Comparison of ENCODE assay signal across 9 cellular contexts in the genomic region with DNA sequence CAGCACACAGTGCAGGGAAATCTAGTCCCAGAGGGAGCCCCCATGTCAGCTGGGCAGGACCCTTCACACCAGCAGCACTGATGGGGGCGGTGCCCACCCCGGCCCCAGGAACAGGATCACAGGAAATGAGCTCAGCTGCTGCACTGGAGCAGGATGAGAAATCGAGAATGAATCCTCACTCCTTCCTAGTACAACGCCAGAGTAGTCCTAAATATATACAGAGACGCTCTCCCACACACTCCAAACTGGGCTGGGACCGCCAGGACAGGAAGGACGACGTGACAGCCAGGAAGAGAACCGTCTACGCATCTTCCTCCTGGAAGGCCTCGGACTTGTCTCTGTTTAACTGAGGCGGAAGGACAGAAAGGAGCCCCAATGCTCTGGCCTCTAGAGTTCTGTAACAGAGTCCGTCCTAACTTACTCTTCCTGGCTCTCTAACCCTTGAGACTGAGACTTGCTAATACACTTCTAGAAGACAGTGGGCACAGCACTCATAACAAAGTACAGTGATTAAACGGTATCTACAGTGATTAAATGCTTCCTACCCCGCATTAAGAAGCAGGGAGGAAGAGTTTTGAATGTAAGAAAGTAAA. TPM values are rescaled to one million over a fixed set of nuclear protein-coding genes. Genes with fewer than 3 reads are reported as not detected.
DNase-seq lines count a peak whose midpoint lies in the region; TF ChIP-seq lines count a peak whose summit lies in the region.
"Had no signal": no experiment of that assay in that cellular context is flagged by ENCODE, and none has a peak within 500 bp of the region (broad histone marks: within the 10 kb centered on the region; RNA-seq: fewer than 3 reads in every experiment).

No MANE protein-coding gene starts in this region.

- H3K27me3 ChIP-seq in HUES64 (ENCODE audit: insufficient read depth, low read length): no peaks in the 10 kb centered on the region
- H3K27me3 ChIP-seq in brain microvascular endothelial cell (replicated peaks): no peaks in the 10 kb centered on the region

- peaks cover 3% of the 10 kb centered on the region; the same call in 1 of the 2 replicates for H3K9me3 ChIP-seq in HUES64 (ENCODE audit: insufficient read depth, low read depth, low read length)

- peaks cover 13% of the 10 kb centered on the region; the same call in 1 of the 2 replicates for H3K4me1 ChIP-seq in HUES64 (ENCODE audit: insufficient read depth, low read length)

- DNase-seq in brain microvascular endothelial cell (peak; percentile 79), left kidney (ENCODE audit: low read depth, low spot score) (peak; percentile 54), superior temporal gyrus (ENCODE audit: extremely low spot score) (peak; percentile 60), NCI-H187 (lab: John Stamatoyannopoulos, UW) (no peak), NCI-H2029 (lab: John Stamatoyannopoulos, UW) (no peak), NCI-H1436 treated with DMSO at 0.1 percent for 48 hours (lab: John Stamatoyannopoulos, UW) (no peak)
- DNase-seq in activated CD4-positive, alpha-beta T cell treated with anti-CD3 and anti-CD28 coated beads for 48 hours: no peak
- DNase-seq: MM.1S had no signal

- H3K27ac ChIP-seq in HUES64 (ENCODE audit: low read depth, low read length): no peak overlapping the region; the same call in 1 of the 2 replicates
- H3K27ac ChIP-seq in brain microvascular endothelial cell: peak overlapping the region; percentile 81

- no peaks in the 10 kb centered on the region for H3K36me3 ChIP-seq in HUES64 (ENCODE audit: insufficient read depth, low read length)
- H3K36me3 ChIP-seq in brain microvascular endothelial cell (replicated peaks): no peaks in the 10 kb centered on the region

- no peak for TF ChIP-seq CTCF in brain microvascular endothelial cell (IDR thresholded peaks at IDR 0.05; ENCODE audit: low read depth, low read length, missing control alignments)

- in situ Hi-C loops in brain microvascular endothelial cell (cut with HindIII; ENCODE audit: low pct_ligation_motif_present, low sequenced_read_pairs): no loop called here

- H3K4me3 ChIP-seq in HUES64 (ENCODE audit: low read length) (no peak overlapping the region), brain microvascular endothelial cell (ENCODE audit: low read depth, low read length) (peak overlapping the region; percentile 40)

- H3K9ac ChIP-seq in HUES64 (ENCODE audit: low read depth, low read length): peak overlapping the region; percentile 1; the same call in 1 of the 2 replicates

- WGBS in HUES64: 76% methylated on average over 15 of the region's 15 CpGs

RNA-seq across cellular contexts. Expression of a gene that starts 33.4 kb away (rescaled TPM):
- 52.0 TPM for polyA plus RNA-seq in HUES64 (2013, experiment 1 of 2)
- 55.0 TPM for polyA plus RNA-seq in HUES64 (2013, experiment 2 of 2)

Comparison
In these comparisons a context has a peak if more than half of its experiments do, and no peak if none do; other contexts are left out.
1. DNase-seq: peak in brain microvascular endothelial cell (single experiment), left kidney (single experiment) and superior temporal gyrus (single experiment); none in NCI-H187 (0 of 2), activated CD4-positive, alpha-beta T cell treated with anti-CD3 and anti-CD28 coated beads for 48 hours (single experiment), NCI-H2029 (single experiment) and NCI-H1436 treated with DMSO at 0.1 percent for 48 hours (single experiment).